15 cellular contexts compared by ENCODE assay signal in genomic region chr7:155445606-155446005, GRCh38. TPM values are rescaled to one million over a fixed set of nuclear protein-coding genes. Genes with fewer than 3 reads are reported as not detected.
"Had no signal": no experiment of that assay in that cellular context is flagged by ENCODE, and none has a peak within 500 bp of the region (broad histone marks: within the 10 kb centered on the region; RNA-seq: fewer than 3 reads in every experiment).

No MANE protein-coding gene starts in this region.

RNA-seq across cellular contexts. Expression of gene EN2, which starts 12.3 kb away (rescaled TPM):
- total RNA-seq: activated B cell treated with CpG ODN at 0.5 μM for 24 hours; activated CD4-positive, alpha-beta memory T cell treated with anti-CD3 and anti-CD28 coated beads for 36 hours; activated CD4-positive, alpha-beta memory T cell treated with anti-CD3 and anti-CD28 coated beads, Interleukin-2, amount 10 ng/mL, durations not matched to agents 7 days and 5 days; activated CD4-positive, alpha-beta T cell treated with anti-CD3 and anti-CD28 coated beads for 36 hours; activated CD4-positive, alpha-beta T cell treated with anti-CD3 and anti-CD28 coated beads, Interleukin-2, amount 10 ng/mL, durations not matched to agents 24 days and 14 days; activated CD4-positive, alpha-beta T cell treated with anti-CD3 and anti-CD28 coated beads, Interleukin-2, amount 10 ng/mL, durations not matched to agents 7 days and 5 days; activated CD8-positive, alpha-beta memory T cell treated with anti-CD3 and anti-CD28 coated beads for 36 hours; activated CD8-positive, alpha-beta memory T cell treated with anti-CD3 and anti-CD28 coated beads, Interleukin-2, amount 10 ng/mL, durations not matched to agents 7 days and 5 days; activated CD8-positive, alpha-beta T cell treated with anti-CD3 and anti-CD28 coated beads for 36 hours; activated CD8-positive, alpha-beta T cell treated with anti-CD3 and anti-CD28 coated beads, Interleukin-2, amount 10 ng/mL, durations not matched to agents 7 days and 5 days; T-cell; T-helper 1 cell treated with Interleukin-12 subunit alpha and Interleukin-12 subunit beta and Interleukin-4 antibody, amounts not matched to agents 30 ng/mL and 1 ng/mL, for 36 hours; T-helper 17 cell; T-helper 2 cell treated with Interferon-gamma antibody and Interleukin-4, amounts not matched to agents 100 ng/mL and 5 ng/mL, for 36 hours; WTC11 had no signal
